ENCODE assay signal across 18 cellular contexts in the genomic region with DNA sequence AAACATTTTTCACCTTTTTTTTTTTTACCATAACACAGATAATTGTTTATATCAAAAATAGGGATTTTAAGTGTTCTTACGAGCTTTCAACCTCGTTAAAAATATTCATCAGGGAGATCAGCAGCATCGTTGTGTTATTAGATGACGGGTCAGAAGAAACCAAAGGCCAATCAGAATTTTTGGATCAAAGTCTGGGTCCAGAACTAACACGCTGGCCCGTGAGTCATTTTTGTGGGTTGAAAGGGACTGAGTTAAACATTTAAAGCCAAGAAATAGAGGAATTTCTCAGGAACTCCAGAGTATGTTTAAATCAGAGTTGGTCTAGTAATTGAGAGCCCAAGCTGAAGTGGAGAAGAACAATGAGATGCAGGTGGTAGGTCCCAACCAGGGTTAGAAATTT.
"Had no signal": no experiment of that assay in that cellular context is flagged by ENCODE, and none has a peak within 500 bp of the region (broad histone marks: within the 10 kb centered on the region; RNA-seq: fewer than 3 reads in every experiment).

No MANE protein-coding gene starts in this region.

- H3K27me3 ChIP-seq: right lobe of liver, suprapubic skin, thyroid gland, uterus had no signal

- ATAC-seq: naive thymus-derived CD4-positive, alpha-beta T cell; psoas muscle; right lobe of liver; stimulated activated naive CD8-positive, alpha-beta T cell treated with anti-CD3 and anti-CD28 coated beads, Interleukin-15, Interleukin-2, amounts not matched to agents 100 U/mL and 50 U/mL, for 24 hours had no signal

- H3K4me1 ChIP-seq: psoas muscle, right lobe of liver, thyroid gland, uterus had no signal

- H3K4me3 ChIP-seq: dorsolateral prefrontal cortex, psoas muscle, right lobe of liver, suprapubic skin, thyroid gland, uterus had no signal

- H3K27me3 Mint-ChIP-seq: naive thymus-derived CD4-positive, alpha-beta T cell; type B pancreatic cell had no signal

- H3K9me3 Mint-ChIP-seq: nephron progenitor cell, type B pancreatic cell had no signal

- H3K36me3 Mint-ChIP-seq: naive thymus-derived CD4-positive, alpha-beta T cell; type B pancreatic cell had no signal

- DNase-seq: cortex of kidney; dorsolateral prefrontal cortex; effector CD8-positive, alpha-beta T cell; foreskin melanocyte; head of caudate nucleus; hippocampal formation; kidney glomerular epithelial cell; mesendoderm; naive thymus-derived CD4-positive, alpha-beta T cell; nephron progenitor cell; psoas muscle; right lobe of liver; stimulated activated naive CD8-positive, alpha-beta T cell treated with anti-CD3 and anti-CD28 coated beads, Interleukin-15, Interleukin-2, amounts not matched to agents 100 U/mL and 50 U/mL, for 24 hours; thyroid gland; uterus had no signal

- H3K27ac Mint-ChIP-seq: naive thymus-derived CD4-positive, alpha-beta T cell; nephron progenitor cell; type B pancreatic cell had no signal

- H3K36me3 ChIP-seq: right lobe of liver, suprapubic skin, thyroid gland, uterus had no signal

- H3K9me3 ChIP-seq: psoas muscle, right lobe of liver, suprapubic skin, thyroid gland, uterus had no signal

- H3K4me3 Mint-ChIP-seq: naive thymus-derived CD4-positive, alpha-beta T cell; nephron progenitor cell; type B pancreatic cell had no signal

- FAIRE-seq: islet of Langerhans had no signal

- H3K27ac ChIP-seq: dorsolateral prefrontal cortex, psoas muscle, right lobe of liver, suprapubic skin, thyroid gland, uterus had no signal

- H3K4me1 Mint-ChIP-seq: naive thymus-derived CD4-positive, alpha-beta T cell; nephron progenitor cell had no signal
